ENCODE assay signal across 8 cellular contexts in the genomic region with DNA sequence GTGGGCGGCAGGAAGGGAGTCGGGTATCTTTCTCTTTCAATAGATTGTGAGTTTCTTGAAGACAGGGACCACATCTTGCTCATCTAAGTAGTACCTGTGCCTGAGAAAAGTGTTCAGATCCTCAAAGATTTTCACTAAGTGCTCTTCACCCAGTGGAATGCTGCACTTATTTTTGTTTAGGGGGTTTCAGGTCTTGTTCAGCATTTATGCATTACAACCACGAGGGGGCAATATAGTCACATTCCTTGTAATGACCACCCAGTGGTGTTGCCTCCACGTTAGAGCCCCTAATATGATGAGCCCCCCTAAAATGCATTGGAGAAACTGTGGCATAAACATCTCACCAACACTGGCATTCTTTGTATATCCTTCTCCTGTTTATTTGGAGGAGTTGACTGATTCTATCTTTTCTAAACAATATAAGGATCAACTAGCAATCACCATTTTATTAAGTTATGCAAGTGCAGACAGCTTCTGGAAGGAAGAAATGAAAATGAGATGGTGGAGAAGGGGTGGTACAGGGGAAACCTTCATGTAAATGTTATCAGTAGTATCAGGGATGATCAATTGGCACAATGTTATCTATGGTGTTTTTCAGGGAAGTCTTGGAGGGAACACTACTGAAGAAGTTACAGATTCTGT. TPM values are rescaled to one million over a fixed set of nuclear protein-coding genes. Genes with fewer than 3 reads are reported as not detected.
DNase-seq lines count a peak whose midpoint lies in the region; ATAC-seq and TF ChIP-seq lines count a peak whose summit lies in the region.

No MANE protein-coding gene starts in this region.

- peaks cover 1% of the 10 kb centered on the region for H3K27me3 Mint-ChIP-seq in HFFc6 (ENCODE audit: insufficient read depth)
- peaks cover 39% of the 10 kb centered on the region for H3K27me3 Mint-ChIP-seq in progenitor cell of endocrine pancreas

- ATAC-seq in GM19324 (IDR thresholded peaks at IDR 0.05; ENCODE audit: low FRiP score, unreplicated experiment), result no peak

- H3K4me3 ChIP-seq in fibroblast of lung (replicated peaks in 1 of 4; ENCODE audit: control extremely low read depth in 1 of 4, insufficient read depth in 1 of 4, low read depth in 3 of 4, low read length in 4 of 4), result no peak overlapping the region

- H3K36me3 Mint-ChIP-seq in HFFc6 (ENCODE audit: low read depth) (peaks cover 15% of the 10 kb centered on the region), progenitor cell of endocrine pancreas (ENCODE audit: insufficient read depth) (no peaks in the 10 kb centered on the region)

- H3K4me1 Mint-ChIP-seq in HFFc6 (ENCODE audit: low read depth) (peaks cover 43% of the 10 kb centered on the region), progenitor cell of endocrine pancreas (ENCODE audit: low read depth) (peaks cover 10% of the 10 kb centered on the region)

- no peaks in the 10 kb centered on the region for H3K9me3 ChIP-seq in fibroblast of lung (ENCODE audit: control insufficient read depth, insufficient read depth, low read depth, low read length)

- peak overlapping the region; percentile 59 for H3K4me3 Mint-ChIP-seq in HFFc6
- H3K4me3 Mint-ChIP-seq in progenitor cell of endocrine pancreas (ENCODE audit: low read depth), result no peak overlapping the region

- no peaks in the 10 kb centered on the region for H3K36me3 ChIP-seq in fibroblast of lung (ENCODE audit: control insufficient read depth, insufficient read depth, low read length)

- peak overlapping the region; percentile 90 for H3K27ac Mint-ChIP-seq in HFFc6
- no peak overlapping the region for H3K27ac Mint-ChIP-seq in progenitor cell of endocrine pancreas

- peaks cover 7% of the 10 kb centered on the region for H3K4me1 ChIP-seq in fibroblast of lung (ENCODE audit: control insufficient read depth, extremely low read depth, insufficient read depth, low read length)

- no peak overlapping the region for H3K9ac ChIP-seq in fibroblast of lung (ENCODE audit: insufficient read depth, low read length)

- no peaks in the 10 kb centered on the region for H3K27me3 ChIP-seq in fibroblast of lung (ENCODE audit: control insufficient read depth, insufficient read depth, low read length)

- H3K9me3 Mint-ChIP-seq in HFFc6 (no peaks in the 10 kb centered on the region), progenitor cell of endocrine pancreas (ENCODE audit: low read depth) (no peaks in the 10 kb centered on the region)

- peak overlapping the region; percentile 8 for H3K27ac ChIP-seq in fibroblast of lung (ENCODE audit: insufficient read depth, low read length)

- peak overlapping the region; percentile 21 for H3K4me2 ChIP-seq in fibroblast of lung (ENCODE audit: extremely low read depth, insufficient read depth, low read length)

- in situ Hi-C loops in SK-MEL-5 (cut with HindIII; ENCODE audit: low pct_unique_long_range_greater_than_20kb, low sequenced_read_pairs), result no loop called here

- DNase-seq in DMS114 treated with DMSO at 0.1 percent for 48 hours (lab: John Stamatoyannopoulos, UW; ENCODE audit: unreplicated experiment), result peak; percentile 38
- DNase-seq in HFFc6, result no peak
- peak; percentile 65 for DNase-seq in SK-MEL-5 (ENCODE audit: low read depth, low spot score)
- DNase-seq in fibroblast of lung (ENCODE audit: low read depth in 2 of 2), result peak; percentile 46 to 62
- DNase-seq in progenitor cell of endocrine pancreas (ENCODE audit: low spot score, unreplicated experiment), result no peak
- DNase-seq in stimulated activated CD4-positive, alpha-beta T cell treated with anti-CD3 and anti-CD28 coated beads, Interleukin-4, amount 100 ng/mL, for 1 hour, result no peak
- no peak for DNase-seq in stimulated activated naive CD4-positive, alpha-beta T cell treated with Interleukin-2 at 50 U/mL for 16 hours (lab: John Stamatoyannopoulos, UW)

- no peak overlapping the region for H2AFZ ChIP-seq in fibroblast of lung (ENCODE audit: low read length)

- H3K79me2 ChIP-seq in fibroblast of lung (ENCODE audit: control insufficient read depth, insufficient read depth, low read length), result peaks cover 14% of the 10 kb centered on the region

- H4K20me1 ChIP-seq in fibroblast of lung (ENCODE audit: control insufficient read depth, extremely low read depth, insufficient read depth, low read length), result no peaks in the 10 kb centered on the region

- TF ChIP-seq CTCF in HFFc6 (IDR thresholded peaks at IDR 0.05) (peak; percentile 92), fibroblast of lung (conservative IDR thresholded peaks at IDR 0.05 in 1 of 2, IDR thresholded peaks at IDR 0.05 in 1 of 2; ENCODE audit: low read depth in 1 of 2, low read length in 2 of 2) (peak; percentile 65 to 72), progenitor cell of endocrine pancreas (IDR thresholded peaks at IDR 0.05; ENCODE audit: unreplicated experiment) (peak; percentile 81)

RNA-seq across cellular contexts. Expression of a gene that starts 3.1 kb away (rescaled TPM):
- total RNA-seq in HFFc6 (2021; fragmentation: NEBNext Ultra II Directional; extraction: Animal tissue kit (Norgen Biotek cat#: 25700)), result 100 to 1,000 TPM; 388 to 630 (median 429) TPM
- 69.3 and 71.8 TPM in 2 replicates for total RNA-seq in SK-MEL-5 (2014; rRNA removed; shearing (Covaris generic))
- 77.3 and 110 TPM in 2 replicates for polyA plus RNA-seq in SK-MEL-5 (2015; cell fraction: cytosol; rRNA removed)
- 34.3 and 38.4 TPM in 2 replicates for polyA plus RNA-seq in SK-MEL-5 (2015; cell fraction: nucleus; rRNA removed)
- total RNA-seq in fibroblast of lung (51.1 and 102 TPM in 2 replicates), progenitor cell of endocrine pancreas (7.3 and 7.5 TPM in 2 replicates)
- 175 and 286 TPM in 2 replicates for polyA plus RNA-seq in fibroblast of lung
- polyA plus RNA-seq in fibroblast of lung (2012), result 146 and 218 TPM in 2 replicates
- 120 and 153 TPM in 2 replicates for polyA minus RNA-seq in fibroblast of lung (ENCODE audit: low replicate concordance)

Comparison
In these comparisons a context has a peak if more than half of its experiments do, and no peak if none do; other contexts are left out.
1. DNase-seq: peak in DMS114 treated with DMSO at 0.1 percent for 48 hours (single experiment), SK-MEL-5 (single experiment) and fibroblast of lung (2 of 2); none in HFFc6 (single experiment), progenitor cell of endocrine pancreas (single experiment), stimulated activated CD4-positive, alpha-beta T cell treated with anti-CD3 and anti-CD28 coated beads, Interleukin-4, amount 100 ng/mL, for 1 hour (single experiment) and stimulated activated naive CD4-positive, alpha-beta T cell treated with Interleukin-2 at 50 U/mL for 16 hours (single experiment).
2. Peak in every context shown above with its lines, with median percentiles within 50 percentile points of each other: CTCF ChIP-seq.